14 cellular contexts compared by ENCODE assay signal in the genomic region with DNA sequence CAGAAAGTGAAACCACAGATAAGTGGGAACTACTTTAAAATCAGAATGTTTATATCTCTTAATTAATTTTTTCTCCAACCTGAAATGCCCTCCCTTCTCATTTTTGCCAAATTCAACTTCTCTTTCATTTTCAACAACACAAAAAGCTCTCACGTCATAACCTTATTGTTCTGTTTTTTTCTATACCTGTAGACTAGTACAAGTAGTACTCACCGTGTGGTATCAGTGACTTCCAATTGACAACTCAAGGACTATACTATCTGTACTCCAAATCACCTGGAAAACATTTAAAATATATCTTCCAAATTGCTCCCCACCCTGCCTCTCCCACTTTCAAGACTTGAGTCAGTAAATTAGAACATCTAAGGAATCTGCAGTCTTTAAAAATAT.
A peak's percentile ranks its signal among the peaks of the same experiment; 100 is the strongest.
DNase-seq lines count a peak whose midpoint lies in the region; ATAC-seq, FAIRE-seq and TF ChIP-seq lines count a peak whose summit lies in the region.
"Had no signal": no experiment of that assay in that cellular context is flagged by ENCODE, and none has a peak within 500 bp of the region (broad histone marks: within the 10 kb centered on the region; RNA-seq: fewer than 3 reads in every experiment).

No MANE protein-coding gene starts in this region.

- peak; percentile 7 to 50 for ATAC-seq in activated T-cell treated with anti-CD3 and anti-CD28 coated beads, Interleukin-2, amount 50 U/mL, for 72 hours (replicated peaks in 1 of 2)
- ATAC-seq in stimulated activated memory B cell treated with anti-CD40 and anti-IgM and Interleukin-4, amounts not matched to agents 10 μg/mL and 1 μg/mL and 100 μg/mL, for 72 hours = no peak
- ATAC-seq: HepG2, natural killer cell had no signal

- H3K4me1 Mint-ChIP-seq in activated T-cell treated with anti-CD3 and anti-CD28 coated beads, Interleukin-2, amount 50 U/mL, for 72 hours (ENCODE audit: low read depth) = peaks cover 5% of the 10 kb centered on the region
- H3K4me1 Mint-ChIP-seq in stimulated activated memory B cell treated with anti-CD40 and anti-IgM and Interleukin-4, amounts not matched to agents 10 μg/mL and 1 μg/mL and 100 μg/mL, for 72 hours = peaks cover 32% of the 10 kb centered on the region
- H3K4me1 Mint-ChIP-seq: natural killer cell had no signal

- H3K27ac Mint-ChIP-seq in activated T-cell treated with anti-CD3 and anti-CD28 coated beads, Interleukin-2, amount 50 U/mL, for 72 hours = no peak overlapping the region
- H3K27ac Mint-ChIP-seq in stimulated activated memory B cell treated with anti-CD40 and anti-IgM and Interleukin-4, amounts not matched to agents 10 μg/mL and 1 μg/mL and 100 μg/mL, for 72 hours = peak overlapping the region; percentile 49
- H3K27ac Mint-ChIP-seq: natural killer cell had no signal

- no peak overlapping the region for H3K4me3 ChIP-seq in kidney (ENCODE audit: low read length in 2 of 2)
- H3K4me3 ChIP-seq in WERI-Rb-1 (ENCODE audit: low read depth, low read length) = no peak overlapping the region

- H3K36me3 Mint-ChIP-seq in activated T-cell treated with anti-CD3 and anti-CD28 coated beads, Interleukin-2, amount 50 U/mL, for 72 hours (ENCODE audit: insufficient read depth in 2 of 2) = peaks cover 2 to 24% of the 10 kb centered on the region in 2 donors
- peaks cover 4% of the 10 kb centered on the region for H3K36me3 Mint-ChIP-seq in stimulated activated memory B cell treated with anti-CD40 and anti-IgM and Interleukin-4, amounts not matched to agents 10 μg/mL and 1 μg/mL and 100 μg/mL, for 72 hours

- FAIRE-seq in kidney (lab: Jason Lieb, UNC) = no peak
- FAIRE-seq: HepG2, islet of Langerhans had no signal

- H3K9ac ChIP-seq in kidney (ENCODE audit: low read length in 2 of 2) = no peak overlapping the region

- H3K27me3 ChIP-seq in WERI-Rb-1 (ENCODE audit: insufficient read depth, low read depth, severe bottlenecking) = no peaks in the 10 kb centered on the region
- H3K27me3 ChIP-seq: esophagus squamous epithelium had no signal

- peaks cover 6 to 9% of the 10 kb centered on the region in 2 donors for H3K9me3 ChIP-seq in kidney (ENCODE audit: control insufficient read depth in 1 of 2, low read length in 2 of 2)
- peaks cover 5% of the 10 kb centered on the region for H3K9me3 ChIP-seq in WERI-Rb-1 (ENCODE audit: severe bottlenecking)

- H3K27me3 Mint-ChIP-seq in activated T-cell treated with anti-CD3 and anti-CD28 coated beads, Interleukin-2, amount 50 U/mL, for 72 hours (ENCODE audit: low read depth) = no peaks in the 10 kb centered on the region
- no peaks in the 10 kb centered on the region for H3K27me3 Mint-ChIP-seq in stimulated activated memory B cell treated with anti-CD40 and anti-IgM and Interleukin-4, amounts not matched to agents 10 μg/mL and 1 μg/mL and 100 μg/mL, for 72 hours

- H3K36me3 ChIP-seq in kidney (ENCODE audit: control insufficient read depth in 1 of 2, insufficient read depth in 2 of 2, low read length in 2 of 2) (no peaks in the 10 kb centered on the region), WERI-Rb-1 (no peaks in the 10 kb centered on the region)
- H3K36me3 ChIP-seq: esophagus squamous epithelium had no signal

- DNase-seq in activated T-cell treated with anti-CD3 and anti-CD28 coated beads, Interleukin-2, amount 50 U/mL, for 72 hours = no peak
- DNase-seq in activated T-cell treated with anti-CD3 and anti-CD28 coated beads, Interleukin-2, amount 50 U/mL, for 1 hour = no peak
- peak; percentile 18 for DNase-seq in RKO (ENCODE audit: low spot score)
- no peak for DNase-seq in epithelial cell of prostate (ENCODE audit: low read depth, low spot score)
- DNase-seq in HuH-7 (ENCODE audit: low spot score) = no peak
- DNase-seq in kidney = no peak
- DNase-seq in WERI-Rb-1 = no peak
- DNase-seq: activated T-cell treated with anti-CD3 and anti-CD28 coated beads, Interleukin-2, amount 50 U/mL, for 4 hours; esophagus squamous epithelium; natural killer cell; NCI-H2029 had no signal

- intact Hi-C loops in kidney (cut with DNase I) = no loop called here

- H3K4me3 Mint-ChIP-seq in activated T-cell treated with anti-CD3 and anti-CD28 coated beads, Interleukin-2, amount 50 U/mL, for 72 hours = peak overlapping the region in 1 of 2 donors; percentile 13
- H3K4me3 Mint-ChIP-seq in stimulated activated memory B cell treated with anti-CD40 and anti-IgM and Interleukin-4, amounts not matched to agents 10 μg/mL and 1 μg/mL and 100 μg/mL, for 72 hours = peak overlapping the region; percentile 55
- H3K4me3 Mint-ChIP-seq: activated T-cell treated with anti-CD3 and anti-CD28 coated beads, Interleukin-2, amount 50 U/mL, for 4 hours; natural killer cell had no signal

- H3K9me3 Mint-ChIP-seq in activated T-cell treated with anti-CD3 and anti-CD28 coated beads, Interleukin-2, amount 50 U/mL, for 72 hours = peaks cover 8 to 10% of the 10 kb centered on the region in 2 donors
- peaks cover 13% of the 10 kb centered on the region for H3K9me3 Mint-ChIP-seq in stimulated activated memory B cell treated with anti-CD40 and anti-IgM and Interleukin-4, amounts not matched to agents 10 μg/mL and 1 μg/mL and 100 μg/mL, for 72 hours

- no peaks in the 10 kb centered on the region for H3K4me1 ChIP-seq in kidney (ENCODE audit: control insufficient read depth in 1 of 2, insufficient read depth in 1 of 2, low read depth in 1 of 2, low read length in 2 of 2)

- TF ChIP-seq CTCF in kidney (IDR thresholded peaks at IDR 0.05; ENCODE audit: borderline replicate concordance, extremely low read depth, insufficient read depth) = no peak
- no peak for TF ChIP-seq CTCF in WERI-Rb-1 (IDR thresholded peaks at IDR 0.05; ENCODE audit: low read depth, low read length)

- H3K27ac ChIP-seq in epithelial cell of prostate = peak overlapping the region; percentile 51
- H3K27ac ChIP-seq in kidney (ENCODE audit: low read depth in 2 of 2, low read length in 2 of 2) = no peak overlapping the region
- no peak overlapping the region for H3K27ac ChIP-seq in WERI-Rb-1
